ENCODE assay signal across 17 cellular contexts in the genomic region with DNA sequence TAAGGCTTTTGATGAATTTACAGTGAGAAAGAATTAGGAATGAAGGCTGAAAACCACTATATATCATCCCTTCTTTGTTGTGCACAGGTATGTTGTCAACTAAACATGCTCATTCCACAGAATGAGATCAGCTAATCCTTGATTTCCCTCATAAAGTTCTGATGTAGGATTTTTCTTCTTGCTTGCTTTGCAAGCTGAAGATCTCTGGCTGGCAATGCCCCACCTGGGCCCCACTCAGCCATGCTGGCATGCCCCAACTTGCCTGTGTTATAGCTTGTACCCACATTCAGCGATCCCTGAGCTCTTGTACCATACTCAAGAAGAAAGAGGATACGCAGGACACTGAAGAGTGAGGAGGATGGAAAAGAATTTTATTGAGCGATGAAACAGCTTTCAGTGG. TPM values are rescaled to one million over a fixed set of nuclear protein-coding genes. Genes with fewer than 3 reads are reported as not detected.
DNase-seq lines count a peak whose midpoint lies in the region; ATAC-seq and TF ChIP-seq lines count a peak whose summit lies in the region.
"Had no signal": no experiment of that assay in that cellular context is flagged by ENCODE, and none has a peak within 500 bp of the region (broad histone marks: within the 10 kb centered on the region; RNA-seq: fewer than 3 reads in every experiment).

No MANE protein-coding gene starts in this region.

- H3K4me3 ChIP-seq in RWPE2 (ENCODE audit: severe bottlenecking): no peak overlapping the region
- no peak overlapping the region for H3K4me3 ChIP-seq in esophagus (ENCODE audit: low read depth in 1 of 2, low read length in 2 of 2)
- no peak overlapping the region for H3K4me3 ChIP-seq in mesendoderm (ENCODE audit: low read length)
- H3K4me3 ChIP-seq: BLaER1, GM12878, HAP-1 had no signal

- TF ChIP-seq CTCF in RWPE2 (IDR thresholded peaks at IDR 0.05; ENCODE audit: poor library complexity, severe bottlenecking): no peak

- H2BK5ac ChIP-seq in mesendoderm (ENCODE audit: low read length): no peak overlapping the region

- no peak overlapping the region for H3K23ac ChIP-seq in mesendoderm (ENCODE audit: low read length)

- peak overlapping the region; percentile 62 for H3K18ac ChIP-seq in mesendoderm (ENCODE audit: low read length)

- ATAC-seq in RWPE2 (ENCODE audit: low read depth): no peak
- no peak for ATAC-seq in HG03095 (IDR thresholded peaks at IDR 0.05; ENCODE audit: unreplicated experiment)
- ATAC-seq: GM12878, HepG2 had no signal

- H2BK120ac ChIP-seq in mesendoderm (ENCODE audit: low read depth, low read length): no peak overlapping the region

- H3K56ac ChIP-seq in mesendoderm (ENCODE audit: low read length): no peak overlapping the region

- H3K4me1 ChIP-seq in RWPE2 (ENCODE audit: insufficient read depth, poor library complexity, severe bottlenecking) (peaks cover 40% of the 10 kb centered on the region), esophagus (ENCODE audit: control insufficient read depth in 2 of 2, insufficient read depth in 2 of 2, low read length in 1 of 2) (peaks cover 2 to 3% of the 10 kb centered on the region in 2 donors), mesendoderm (ENCODE audit: control insufficient read depth, low read depth, low read length) (no peaks in the 10 kb centered on the region)
- H3K4me1 ChIP-seq: BLaER1, HAP-1 had no signal

- no peaks in the 10 kb centered on the region for H3K79me2 ChIP-seq in mesendoderm (ENCODE audit: control insufficient read depth, insufficient read depth, low read length)

- no peak overlapping the region for H3K9ac ChIP-seq in mesendoderm (ENCODE audit: low read length)
- H3K9ac ChIP-seq: BLaER1 had no signal

- H2BK15ac ChIP-seq in mesendoderm (replicated peaks; ENCODE audit: low read depth): no peak overlapping the region

- DNase-seq in DMS79 treated with DMSO at 0.1 percent for 48 hours (lab: John Stamatoyannopoulos, UW) (peak; percentile 22), DMS79 (lab: John Stamatoyannopoulos, UW) (no peak), RWPE2 (ENCODE audit: low spot score) (no peak), mesendoderm (no peak), NAMALWA (ENCODE audit: low spot score) (no peak), NCI-H1417 treated with DMSO at 0.1 percent for 48 hours (lab: John Stamatoyannopoulos, UW) (no peak)
- DNase-seq: AML-193; Caco-2; CD8-positive, alpha-beta memory T cell had no signal

- no peaks in the 10 kb centered on the region for H3K79me1 ChIP-seq in mesendoderm (ENCODE audit: low read length)

- 81 to 83% methylated on average over 3 of the region's 3 CpGs for WGBS in esophagus, 2 donors
- no CpG with 5 or more reads among the region's 3 CpGs for WGBS in mesendoderm (ENCODE audit: extremely low coverage, insufficient coverage, low lambda C conversion rate)

- peak overlapping the region; percentile 92 for H3K27ac ChIP-seq in RWPE2 (ENCODE audit: poor library complexity, severe bottlenecking)
- H3K27ac ChIP-seq in esophagus (ENCODE audit: low read depth in 2 of 2, low read length in 1 of 2): peak overlapping the region; percentile 60 to 84
- H3K27ac ChIP-seq in mesendoderm (ENCODE audit: low read depth, low read length): no peak overlapping the region
- H3K27ac ChIP-seq: 22Rv1, BLaER1 had no signal

- no peak overlapping the region for H3K4ac ChIP-seq in mesendoderm (ENCODE audit: low read depth, low read length)

- no peak overlapping the region for H2AK5ac ChIP-seq in mesendoderm (ENCODE audit: low read length)

- H3K36me3 ChIP-seq in RWPE2 (ENCODE audit: low read depth) (no peaks in the 10 kb centered on the region), esophagus (ENCODE audit: control insufficient read depth in 2 of 2, insufficient read depth in 2 of 2, low read length in 1 of 2) (no peaks in the 10 kb centered on the region), mesendoderm (ENCODE audit: control insufficient read depth, insufficient read depth, low read length) (no peaks in the 10 kb centered on the region)
- H3K36me3 ChIP-seq: BLaER1, HAP-1 had no signal

- no peak overlapping the region for H4K5ac ChIP-seq in mesendoderm (ENCODE audit: low read length)

- H3K27me3 ChIP-seq in RWPE2 (ENCODE audit: insufficient read depth, poor library complexity, severe bottlenecking) (no peaks in the 10 kb centered on the region), esophagus (ENCODE audit: control insufficient read depth in 1 of 2, insufficient read depth in 2 of 2, low read length in 2 of 2) (no peaks in the 10 kb centered on the region), mesendoderm (ENCODE audit: insufficient read depth, low read length, poor library complexity) (no peaks in the 10 kb centered on the region)
- H3K27me3 ChIP-seq: BLaER1 had no signal

- H3K9me3 ChIP-seq in RWPE2 (ENCODE audit: severe bottlenecking): no peaks in the 10 kb centered on the region
- H3K9me3 ChIP-seq in esophagus (ENCODE audit: control insufficient read depth in 2 of 2, insufficient read depth in 1 of 2, low read depth in 1 of 2, low read length in 1 of 2): no peaks in the 10 kb centered on the region
- H3K9me3 ChIP-seq: Caco-2, HAP-1 had no signal

- H3K4me2 ChIP-seq in mesendoderm (ENCODE audit: low read length): no peak overlapping the region
- H3K4me2 ChIP-seq: BLaER1 had no signal

- H4K8ac ChIP-seq in mesendoderm (ENCODE audit: low read depth, low read length): no peak overlapping the region

RNA-seq across cellular contexts. Expression of a gene that starts 18.0 kb away (rescaled TPM):
- polyA plus RNA-seq in esophagus: 10 to 100 TPM in 1 of 2 donors, 1 to 10 TPM in 1; 6.4 to 11.7 TPM
- polyA plus RNA-seq in mesendoderm (2013, experiment 1 of 2): 0.01 TPM
- polyA plus RNA-seq in mesendoderm (2013, experiment 2 of 2): 0.08 TPM
- polyA plus RNA-seq: CD8-positive, alpha-beta memory T cell; GM12878; H1; HepG2 had no signal

RNA-seq across cellular contexts. Expression of a gene that starts 23.0 kb away (rescaled TPM):
- polyA plus RNA-seq in esophagus: 100 to 1,000 TPM; 167 to 870 TPM
- polyA plus RNA-seq in mesendoderm (2013, experiment 1 of 2): not detected
- not detected for polyA plus RNA-seq in mesendoderm (2013, experiment 2 of 2)
- polyA plus RNA-seq: CD8-positive, alpha-beta memory T cell; GM12878; HepG2 had no signal

RNA-seq across cellular contexts. Expression of a gene that starts 40.7 kb away (rescaled TPM):
- 10 to 100 TPM; 19.3 to 68.4 TPM for polyA plus RNA-seq in esophagus
- 0.13 TPM for polyA plus RNA-seq in mesendoderm (2013, experiment 1 of 2)
- polyA plus RNA-seq in mesendoderm (2013, experiment 2 of 2): 0.08 TPM
- polyA plus RNA-seq: CD8-positive, alpha-beta memory T cell; GM12878; HepG2 had no signal
